ENCODE assay signal across 16 cellular contexts in genomic region chr20:2610941-2611720, GRCh38.
"Had no signal": no experiment of that assay in that cellular context is flagged by ENCODE, and none has a peak within 500 bp of the region (broad histone marks: within the 10 kb centered on the region; RNA-seq: fewer than 3 reads in every experiment).

No MANE protein-coding gene starts in this region.

- DNase-seq: activated CD4-positive, alpha-beta T cell treated with anti-CD3 and anti-CD28 coated beads, Interleukin-2, amount 10 ng/mL, durations not matched to agents 7 days and 5 days; activated naive CD4-positive, alpha-beta T cell treated with anti-CD3 and anti-CD28 coated beads for 36 hours; activated naive CD8-positive, alpha-beta T cell treated with anti-CD3 and anti-CD28 coated beads, Interleukin-2, amount 50 U/mL, for 24 hours; aorta; cortex of kidney; effector CD4-positive, alpha-beta T cell; foreskin fibroblast; kidney glomerular epithelial cell; nucleus accumbens; posterior cingulate gyrus; stimulated activated CD4-positive, alpha-beta T cell treated with anti-CD3 and anti-CD28 coated beads, Interleukin-15, amount 100 ng/mL, for 24 hours; stimulated activated CD4-positive, alpha-beta T cell treated with anti-CD3 and anti-CD28 coated beads, Interleukin-4, amount 100 ng/mL, for 1 hour; stimulated activated naive CD4-positive, alpha-beta T cell; uterus had no signal

- ATAC-seq: activated naive CD8-positive, alpha-beta T cell treated with anti-CD3 and anti-CD28 coated beads, Interleukin-2, amount 50 U/mL, for 24 hours; activated T-helper 17 cell treated with anti-CD3 and anti-CD28 coated beads, Interleukin-2, amount 50 U/mL, for 72 hours had no signal

- H3K36me3 ChIP-seq: tibial nerve, uterus had no signal

- H3K27me3 ChIP-seq: tibial nerve, uterus had no signal

- H3K4me3 ChIP-seq: tibial nerve, uterus had no signal
